Comparison of ENCODE assay signal across 11 cellular contexts in the genomic region with DNA sequence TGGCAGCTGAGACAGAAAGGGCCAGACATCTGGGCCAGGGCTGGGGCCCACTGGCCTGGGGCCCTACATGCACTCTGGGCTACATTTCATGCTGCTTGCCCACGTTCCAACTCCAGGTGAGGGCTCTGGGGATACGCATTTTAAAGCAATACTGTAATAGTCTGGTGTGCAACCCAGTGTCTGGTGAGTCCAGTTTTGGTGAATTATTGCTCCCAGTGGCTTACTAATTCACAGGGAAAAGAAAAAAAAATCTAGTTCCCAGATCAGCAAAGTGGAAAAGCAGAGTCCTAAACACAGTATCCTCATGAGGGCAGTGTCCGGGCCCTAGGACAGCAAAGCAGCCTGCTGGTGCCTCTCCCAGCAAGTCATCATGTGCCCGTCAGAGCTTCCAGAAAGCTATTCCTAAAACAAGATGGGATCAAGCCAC.
DNase-seq lines count a peak whose midpoint lies in the region; ATAC-seq and TF ChIP-seq lines count a peak whose summit lies in the region.
"Had no signal": no experiment of that assay in that cellular context is flagged by ENCODE, and none has a peak within 500 bp of the region (broad histone marks: within the 10 kb centered on the region; RNA-seq: fewer than 3 reads in every experiment).

No MANE protein-coding gene starts in this region.

- H3K4me1 Mint-ChIP-seq in activated CD8-positive, alpha-beta memory T cell treated with anti-CD3 and anti-CD28 coated beads, Interleukin-2, amount 10 ng/mL, durations not matched to agents 7 days and 5 days, result peaks cover 37% of the 10 kb centered on the region
- peaks cover 20 to 34% (median 30%) of the 10 kb centered on the region in 3 donors for H3K4me1 Mint-ChIP-seq in T-cell
- H3K4me1 Mint-ChIP-seq in CD4-positive, alpha-beta T cell (ENCODE audit: low read depth), result peaks cover 17% of the 10 kb centered on the region

- H3K36me3 ChIP-seq in brain microvascular endothelial cell (replicated peaks) (no peaks in the 10 kb centered on the region), upper lobe of right lung (no peaks in the 10 kb centered on the region)
- H3K36me3 ChIP-seq: thyroid gland had no signal

- H3K27me3 ChIP-seq in brain microvascular endothelial cell (replicated peaks) (no peaks in the 10 kb centered on the region), upper lobe of right lung (no peaks in the 10 kb centered on the region)
- no peaks in the 10 kb centered on the region for H3K27me3 ChIP-seq in CD4-positive, alpha-beta T cell (ENCODE audit: control insufficient read depth, insufficient read depth, low read length)
- H3K27me3 ChIP-seq: thyroid gland had no signal

- DNase-seq in activated CD8-positive, alpha-beta memory T cell treated with anti-CD3 and anti-CD28 coated beads, Interleukin-2, amount 10 ng/mL, durations not matched to agents 7 days and 5 days, result peak; percentile 14
- no peak for DNase-seq in activated CD8-positive, alpha-beta memory T cell treated with anti-CD3 and anti-CD28 coated beads, Interleukin-2, amount 50 U/mL, for 4 hours
- DNase-seq in brain microvascular endothelial cell, result no peak
- DNase-seq in midbrain (lab: John Stamatoyannopoulos, UW), result peak; percentile 49
- no peak for DNase-seq in upper lobe of right lung
- no peak for DNase-seq in T-cell
- DNase-seq in CD4-positive, alpha-beta T cell, result no peak
- no peak for DNase-seq in NCI-H82 treated with DMSO at 0.1 percent for 48 hours (lab: John Stamatoyannopoulos, UW; ENCODE audit: unreplicated experiment)
- DNase-seq: activated naive CD4-positive, alpha-beta T cell treated with anti-CD3 and anti-CD28 coated beads, Interleukin-2, amount 50 U/mL, for 16 hours; NCI-H748 treated with DMSO at 0.1 percent for 48 hours; thyroid gland had no signal

- H3K27me3 Mint-ChIP-seq in activated CD8-positive, alpha-beta memory T cell treated with anti-CD3 and anti-CD28 coated beads, Interleukin-2, amount 10 ng/mL, durations not matched to agents 7 days and 5 days, result no peaks in the 10 kb centered on the region
- peaks cover 0 to 3% of the 10 kb centered on the region in 2 donors for H3K27me3 Mint-ChIP-seq in T-cell
- H3K27me3 Mint-ChIP-seq in CD4-positive, alpha-beta T cell, result no peaks in the 10 kb centered on the region

- no peak overlapping the region for H3K27ac Mint-ChIP-seq in activated CD8-positive, alpha-beta memory T cell treated with anti-CD3 and anti-CD28 coated beads, Interleukin-2, amount 10 ng/mL, durations not matched to agents 7 days and 5 days
- peak overlapping the region in 1 of 2 donors; percentile 34 for H3K27ac Mint-ChIP-seq in T-cell
- no peak overlapping the region for H3K27ac Mint-ChIP-seq in CD4-positive, alpha-beta T cell

- CTCF ChIA-PET in activated CD8-positive, alpha-beta memory T cell treated with anti-CD3 and anti-CD28 coated beads, Interleukin-2, amount 10 ng/mL, durations not matched to agents 7 days and 5 days (lab: Charles Lee), result interaction anchor here (19.2 kb wide), 1 partner anchor 53 kb away, joined by 332 read pairs; no protein-coding TSS in a partner anchor
- CTCF ChIA-PET in T-cell (lab: Charles Lee), result interaction anchor here (0.8 to 1.8 kb wide), 3 partner anchors 9 to 12 kb away, joined by 4 to 7 read pairs (median 4); no protein-coding TSS in a partner anchor
- CTCF ChIA-PET in CD4-positive, alpha-beta T cell (lab: Charles Lee), result no interaction called here

- POLR2A ChIA-PET in T-cell (lab: Charles Lee), result no interaction called here
- POLR2A ChIA-PET in CD4-positive, alpha-beta T cell (lab: Charles Lee), result interaction anchor here (1.1 kb wide), 1 partner anchor 11 kb away, joined by 3 read pairs; no protein-coding TSS in a partner anchor

- intact Hi-C loops in upper lobe of right lung (cut with DNase I), result no loop called here
- intact Hi-C loops in CD4-positive, alpha-beta T cell (cut with DNase I, micrococcal nuclease), result no loop called here

- H3K27ac ChIP-seq in brain microvascular endothelial cell (no peak overlapping the region), upper lobe of right lung (no peak overlapping the region)
- no peak overlapping the region for H3K27ac ChIP-seq in CD4-positive, alpha-beta T cell (ENCODE audit: low read depth, low read length)

- H3K4me3 ChIP-seq in brain microvascular endothelial cell (ENCODE audit: low read depth, low read length) (no peak overlapping the region), upper lobe of right lung (no peak overlapping the region)
- H3K4me3 ChIP-seq: thyroid gland had no signal

- no peaks in the 10 kb centered on the region for H3K9me3 Mint-ChIP-seq in activated CD8-positive, alpha-beta memory T cell treated with anti-CD3 and anti-CD28 coated beads, Interleukin-2, amount 10 ng/mL, durations not matched to agents 7 days and 5 days (ENCODE audit: low read depth)
- H3K9me3 Mint-ChIP-seq in T-cell, result no peaks in the 10 kb centered on the region
- no peaks in the 10 kb centered on the region for H3K9me3 Mint-ChIP-seq in CD4-positive, alpha-beta T cell

- no peaks in the 10 kb centered on the region for H3K9me3 ChIP-seq in upper lobe of right lung
- H3K9me3 ChIP-seq in CD4-positive, alpha-beta T cell (ENCODE audit: control insufficient read depth, low read length), result no peaks in the 10 kb centered on the region
- H3K9me3 ChIP-seq: thyroid gland had no signal

- TF ChIP-seq CTCF in brain microvascular endothelial cell (IDR thresholded peaks at IDR 0.05; ENCODE audit: low read depth, low read length, missing control alignments) (peak; percentile 37), upper lobe of right lung (IDR thresholded peaks at IDR 0.05) (peak; percentile 13)
- no peak for TF ChIP-seq CTCF in CD4-positive, alpha-beta T cell (IDR thresholded peaks at IDR 0.05)

- H3K4me1 ChIP-seq in upper lobe of right lung, result peaks cover 8% of the 10 kb centered on the region

- no peak for ATAC-seq in activated CD8-positive, alpha-beta memory T cell treated with anti-CD3 and anti-CD28 coated beads, Interleukin-2, amount 10 ng/mL, durations not matched to agents 7 days and 5 days
- ATAC-seq in upper lobe of right lung, result no peak
- no peak for ATAC-seq in T-cell (replicated peaks in 1 of 4)
- ATAC-seq in CD4-positive, alpha-beta T cell (ENCODE audit: poor library complexity), result no peak

- no peak overlapping the region for H3K4me3 Mint-ChIP-seq in activated CD8-positive, alpha-beta memory T cell treated with anti-CD3 and anti-CD28 coated beads, Interleukin-2, amount 10 ng/mL, durations not matched to agents 7 days and 5 days
- H3K4me3 Mint-ChIP-seq in T-cell, result no peak overlapping the region
- no peak overlapping the region for H3K4me3 Mint-ChIP-seq in CD4-positive, alpha-beta T cell

- H3K36me3 Mint-ChIP-seq in activated CD8-positive, alpha-beta memory T cell treated with anti-CD3 and anti-CD28 coated beads, Interleukin-2, amount 10 ng/mL, durations not matched to agents 7 days and 5 days, result no peaks in the 10 kb centered on the region
- H3K36me3 Mint-ChIP-seq in T-cell, result no peaks in the 10 kb centered on the region
- no peaks in the 10 kb centered on the region for H3K36me3 Mint-ChIP-seq in CD4-positive, alpha-beta T cell (ENCODE audit: low read depth)

- in situ Hi-C loops in brain microvascular endothelial cell (cut with HindIII; ENCODE audit: low pct_ligation_motif_present, low sequenced_read_pairs), result loop anchor here (25.0 kb wide), 2 partner anchors 390 to 565 kb away; no protein-coding TSS in a partner anchor

Comparison
In these comparisons a context has a peak if more than half of its experiments do, and no peak if none do; other contexts are left out.
1. DNase-seq: peak in activated CD8-positive, alpha-beta memory T cell treated with anti-CD3 and anti-CD28 coated beads, Interleukin-2, amount 10 ng/mL, durations not matched to agents 7 days and 5 days (single experiment) and midbrain (single experiment); none in activated CD8-positive, alpha-beta memory T cell treated with anti-CD3 and anti-CD28 coated beads, Interleukin-2, amount 50 U/mL, for 4 hours (single experiment), brain microvascular endothelial cell (single experiment), upper lobe of right lung (single experiment), T-cell (0 of 34), CD4-positive, alpha-beta T cell (0 of 10) and NCI-H82 treated with DMSO at 0.1 percent for 48 hours (single experiment).